ENCODE assay signal across 8 cellular contexts in genomic region chr1:155091071-155092051, GRCh38. TPM values are rescaled to one million over a fixed set of nuclear protein-coding genes. Genes with fewer than 3 reads are reported as not detected.
DNase-seq lines count a peak whose midpoint lies in the region; ATAC-seq lines count a peak whose summit lies in the region.

No MANE protein-coding gene starts in this region.

- H3K27me3 Mint-ChIP-seq in activated naive CD8-positive, alpha-beta T cell treated with anti-CD3 and anti-CD28 coated beads, Interleukin-2, amount 10 ng/mL, durations not matched to agents 7 days and 5 days, result peaks cover 21% of the 10 kb centered on the region

- H3K36me3 Mint-ChIP-seq in activated naive CD8-positive, alpha-beta T cell treated with anti-CD3 and anti-CD28 coated beads, Interleukin-2, amount 10 ng/mL, durations not matched to agents 7 days and 5 days, result no peaks in the 10 kb centered on the region

- no peak overlapping the region for H3K4me3 Mint-ChIP-seq in activated naive CD8-positive, alpha-beta T cell treated with anti-CD3 and anti-CD28 coated beads, Interleukin-2, amount 10 ng/mL, durations not matched to agents 7 days and 5 days

- POLR2A ChIA-PET in activated naive CD8-positive, alpha-beta T cell treated with anti-CD3 and anti-CD28 coated beads, Interleukin-2, amount 10 ng/mL, durations not matched to agents 7 days and 5 days (lab: Charles Lee), result interaction anchor here (1.1 to 2.1 kb wide), 3 partner anchors 74 to 81 kb away, joined by 3 to 15 read pairs (median 7); partner anchors contain the start of gene KRTCAP2

- H3K27ac Mint-ChIP-seq in activated naive CD8-positive, alpha-beta T cell treated with anti-CD3 and anti-CD28 coated beads, Interleukin-2, amount 10 ng/mL, durations not matched to agents 7 days and 5 days, result no peak overlapping the region

- peaks cover 3% of the 10 kb centered on the region for H3K4me1 Mint-ChIP-seq in activated naive CD8-positive, alpha-beta T cell treated with anti-CD3 and anti-CD28 coated beads, Interleukin-2, amount 10 ng/mL, durations not matched to agents 7 days and 5 days

- intact Hi-C loops in left cardiac atrium (cut with DNase I), result loop anchor here (1.0 to 5.0 kb wide), 3 partner anchors 36 to 76 kb away; partner anchors contain the start of gene EFNA1 (in 1 of the 2)

- H3K9me3 Mint-ChIP-seq in activated naive CD8-positive, alpha-beta T cell treated with anti-CD3 and anti-CD28 coated beads, Interleukin-2, amount 10 ng/mL, durations not matched to agents 7 days and 5 days, result no peaks in the 10 kb centered on the region

- DNase-seq in GM04504 (ENCODE audit: low read depth), result peak; percentile 11
- DNase-seq in NCI-H1092 treated with DMSO at 0.1 percent for 48 hours (lab: John Stamatoyannopoulos, UW), result peak; percentile 71
- peak; percentile 57 for DNase-seq in SW480 (ENCODE audit: low spot score)
- peak; percentile 88 for DNase-seq in activated naive CD8-positive, alpha-beta T cell treated with anti-CD3 and anti-CD28 coated beads, Interleukin-2, amount 10 ng/mL, durations not matched to agents 7 days and 5 days
- DNase-seq in left cardiac atrium, result peak; percentile 84
- peak; percentile 92 for DNase-seq in retina
- DNase-seq in GF-D8 (lab: John Stamatoyannopoulos, UW), result no peak

- peak; percentile 68 for ATAC-seq in activated naive CD8-positive, alpha-beta T cell treated with anti-CD3 and anti-CD28 coated beads, Interleukin-2, amount 10 ng/mL, durations not matched to agents 7 days and 5 days (ENCODE audit: low read depth)
- ATAC-seq in left cardiac atrium, result peak; percentile 62
- ATAC-seq in GM19467 (IDR thresholded peaks at IDR 0.05; ENCODE audit: unreplicated experiment), result no peak

RNA-seq across cellular contexts. Expression of gene EFNA3, which starts 12.7 kb away (rescaled TPM):
- 1 to 10 TPM; 3.6 to 4.2 TPM for total RNA-seq in activated naive CD8-positive, alpha-beta T cell treated with anti-CD3 and anti-CD28 coated beads, Interleukin-2, amount 10 ng/mL, durations not matched to agents 7 days and 5 days
- total RNA-seq in left cardiac atrium, result 1 to 10 TPM; 1.1 to 1.4 TPM

RNA-seq across cellular contexts. Expression of gene EFNA4, which starts 27.8 kb away (rescaled TPM):
- 1 to 10 TPM; 7.9 to 8.1 TPM for total RNA-seq in activated naive CD8-positive, alpha-beta T cell treated with anti-CD3 and anti-CD28 coated beads, Interleukin-2, amount 10 ng/mL, durations not matched to agents 7 days and 5 days
- total RNA-seq in left cardiac atrium, result 1 to 10 TPM; 2.5 to 2.7 TPM

RNA-seq across cellular contexts. Expression of gene EFNA1, which starts 36.3 kb away (rescaled TPM):
- under 1 TPM; 0.25 to 0.48 TPM for total RNA-seq in activated naive CD8-positive, alpha-beta T cell treated with anti-CD3 and anti-CD28 coated beads, Interleukin-2, amount 10 ng/mL, durations not matched to agents 7 days and 5 days
- 10 to 100 TPM; 33.3 to 39.1 TPM for total RNA-seq in left cardiac atrium

RNA-seq across cellular contexts. Expression of gene ADAM15, which starts 40.2 kb away (rescaled TPM):
- 10 to 100 TPM; 37.0 to 37.3 TPM for total RNA-seq in activated naive CD8-positive, alpha-beta T cell treated with anti-CD3 and anti-CD28 coated beads, Interleukin-2, amount 10 ng/mL, durations not matched to agents 7 days and 5 days
- 100 to 1,000 TPM; 108 to 142 TPM for total RNA-seq in left cardiac atrium

RNA-seq across cellular contexts. Expression of gene SLC50A1, which starts 44.3 kb away (rescaled TPM):
- 10 to 100 TPM; 40.7 to 45.0 TPM for total RNA-seq in activated naive CD8-positive, alpha-beta T cell treated with anti-CD3 and anti-CD28 coated beads, Interleukin-2, amount 10 ng/mL, durations not matched to agents 7 days and 5 days
- total RNA-seq in left cardiac atrium, result 10 to 100 TPM; 12.2 to 13.0 TPM

Comparison
In these comparisons a context has a peak if more than half of its experiments do, and no peak if none do; other contexts are left out.
1. RNA of gene EFNA1, which starts 36.3 kb away (total RNA-seq): 33.3 to 39.1 TPM in left cardiac atrium; 0.25 to 0.48 TPM in activated naive CD8-positive, alpha-beta T cell treated with anti-CD3 and anti-CD28 coated beads, Interleukin-2, amount 10 ng/mL, durations not matched to agents 7 days and 5 days; every median in the first group is over 10 times any median in the second.